Comparison of ENCODE assay signal across 28 cellular contexts in genomic region chr6:64538760-64539159, GRCh38.
"Had no signal": no experiment of that assay in that cellular context is flagged by ENCODE, and none has a peak within 500 bp of the region (broad histone marks: within the 10 kb centered on the region; RNA-seq: fewer than 3 reads in every experiment).

No MANE protein-coding gene starts in this region.

- H3K27me3 ChIP-seq: SJCRH30 had no signal

- H3K27me3 Mint-ChIP-seq: activated B cell treated with CpG ODN at 0.5 μM for 24 hours; activated CD4-positive, alpha-beta T cell treated with anti-CD3 and anti-CD28 coated beads, Interleukin-2, amount 10 ng/mL, durations not matched to agents 24 days and 14 days; activated CD8-positive, alpha-beta memory T cell treated with anti-CD3 and anti-CD28 coated beads, Interleukin-2, amount 10 ng/mL, durations not matched to agents 7 days and 5 days; activated naive CD8-positive, alpha-beta T cell; activated T-cell treated with anti-CD3 and anti-CD28 coated beads, Interleukin-2, amount 50 U/mL, for 24 hours; brain; central memory CD8-positive, alpha-beta T cell; T-helper 17 cell had no signal

- H3K27ac ChIP-seq: RWPE1, SJCRH30 had no signal

- H3K9me3 Mint-ChIP-seq: brain had no signal

- H3K9me3 ChIP-seq: SJCRH30 had no signal

- H3K36me3 ChIP-seq: SJCRH30 had no signal

- H3K4me1 Mint-ChIP-seq: activated B cell treated with CpG ODN at 0.5 μM for 24 hours; activated CD4-positive, alpha-beta T cell treated with anti-CD3 and anti-CD28 coated beads, Interleukin-2, amount 10 ng/mL, durations not matched to agents 24 days and 14 days; activated CD8-positive, alpha-beta memory T cell treated with anti-CD3 and anti-CD28 coated beads, Interleukin-2, amount 10 ng/mL, durations not matched to agents 7 days and 5 days; brain; central memory CD8-positive, alpha-beta T cell; T-helper 17 cell had no signal

- H3K4me3 Mint-ChIP-seq: activated B cell treated with CpG ODN at 0.5 μM for 24 hours; activated CD4-positive, alpha-beta T cell treated with anti-CD3 and anti-CD28 coated beads, Interleukin-2, amount 10 ng/mL, durations not matched to agents 24 days and 14 days; activated CD8-positive, alpha-beta memory T cell treated with anti-CD3 and anti-CD28 coated beads, Interleukin-2, amount 10 ng/mL, durations not matched to agents 7 days and 5 days; activated naive CD8-positive, alpha-beta T cell; activated T-cell treated with anti-CD3 and anti-CD28 coated beads, Interleukin-2, amount 50 U/mL, for 24 hours; activated T-helper 1 cell treated with anti-CD3 and anti-CD28 coated beads, Interleukin-12 subunit alpha, Interleukin-12 subunit beta, Interleukin-2, Interleukin-4 antibody, amounts not matched to agents 30 ng/mL and 10 ng/mL and 1 ng/mL, durations not matched to agents 14 hours and 24 hours and 36 hours; brain; central memory CD8-positive, alpha-beta T cell; T-helper 17 cell had no signal

- H3K27ac Mint-ChIP-seq: activated B cell treated with CpG ODN at 0.5 μM for 24 hours; activated CD4-positive, alpha-beta T cell treated with anti-CD3 and anti-CD28 coated beads, Interleukin-2, amount 10 ng/mL, durations not matched to agents 24 days and 14 days; activated CD8-positive, alpha-beta memory T cell treated with anti-CD3 and anti-CD28 coated beads, Interleukin-2, amount 10 ng/mL, durations not matched to agents 7 days and 5 days; activated naive CD8-positive, alpha-beta T cell; activated T-cell treated with anti-CD3 and anti-CD28 coated beads, Interleukin-2, amount 50 U/mL, for 24 hours; activated T-helper 1 cell treated with anti-CD3 and anti-CD28 coated beads, Interleukin-12 subunit alpha, Interleukin-12 subunit beta, Interleukin-2, Interleukin-4 antibody, amounts not matched to agents 30 ng/mL and 10 ng/mL and 1 ng/mL, durations not matched to agents 14 hours and 24 hours and 36 hours; brain; T-helper 17 cell had no signal

- DNase-seq: activated B cell treated with CpG ODN at 0.5 μM for 24 hours; activated CD4-positive, alpha-beta T cell treated with anti-CD3 and anti-CD28 coated beads for 1 hour; activated CD4-positive, alpha-beta T cell treated with anti-CD3 and anti-CD28 coated beads, Interleukin-2, amount 10 ng/mL, durations not matched to agents 24 days and 14 days; activated CD4-positive, alpha-beta T cell treated with anti-CD3 and anti-CD28 coated beads, Interleukin-2, amount 50 U/mL, for 48 hours; activated CD8-positive, alpha-beta memory T cell treated with anti-CD3 and anti-CD28 coated beads, Interleukin-2, amount 10 ng/mL, durations not matched to agents 7 days and 5 days; activated effector memory CD4-positive, alpha-beta T cell treated with anti-CD3 and anti-CD28 coated beads, Interleukin-2, amount 50 U/mL, for 16 hours; activated naive CD4-positive, alpha-beta T cell treated with Interleukin-2 at 50 U/mL for 16 hours; activated T-cell treated with anti-CD3 and anti-CD28 coated beads, Interleukin-2, amount 50 U/mL, for 24 hours; amygdala; Karpas-422; MM.1S; NCI-H1694; NCI-H2029; NCI-H2107; NCI-H446 treated with DMSO at 0.1 percent for 48 hours; NCI-H524 treated with DMSO at 0.1 percent for 48 hours; NK-92 treated with Interleukin-12 subunit alpha and Interleukin-12 subunit beta, amount 100 ng/mL, for 24 hours; OCI-M1; Right ventricle myocardium superior; SJCRH30; T-helper 17 cell; T-helper 9 cell had no signal

- H3K4me3 ChIP-seq: K562, SJCRH30 had no signal

- H3K36me3 Mint-ChIP-seq: activated CD8-positive, alpha-beta memory T cell treated with anti-CD3 and anti-CD28 coated beads, Interleukin-2, amount 10 ng/mL, durations not matched to agents 7 days and 5 days; activated naive CD8-positive, alpha-beta T cell; brain had no signal

- H3K4me1 ChIP-seq: SJCRH30 had no signal
